Comparison of ENCODE assay signal across 7 cellular contexts in genomic region chr19:9324584-9324962, GRCh38.
DNase-seq lines count a peak whose midpoint lies in the region; ATAC-seq and FAIRE-seq lines count a peak whose summit lies in the region.

No MANE protein-coding gene starts in this region.

- H3K4me1 ChIP-seq in iPS-20b (ENCODE audit: insufficient read depth, low read length) (no peaks in the 10 kb centered on the region), stomach smooth muscle (ENCODE audit: control insufficient read depth, insufficient read depth, low read length) (peaks cover 16% of the 10 kb centered on the region)

- H3K4me3 ChIP-seq in iPS-20b (ENCODE audit: low read length) (peak overlapping the region; percentile 88), stomach smooth muscle (ENCODE audit: low read length in 2 of 2) (peak overlapping the region; percentile 89 to 91)

- H3K27me3 ChIP-seq in iPS-20b (ENCODE audit: insufficient read depth, low read length) (no peaks in the 10 kb centered on the region), stomach smooth muscle (ENCODE audit: control insufficient read depth in 1 of 2, insufficient read depth in 2 of 2, low read length in 2 of 2) (no peaks in the 10 kb centered on the region)

- H3K9me3 ChIP-seq in iPS-20b (ENCODE audit: insufficient read depth, low read depth, low read length) (peaks cover 53% of the 10 kb centered on the region), stomach smooth muscle (ENCODE audit: control insufficient read depth in 2 of 2, low read length in 2 of 2) (peaks cover 5 to 6% of the 10 kb centered on the region in 2 donors)

- DNase-seq in HTR-8/SVneo (ENCODE audit: insufficient read length, low spot score) = no peak
- DNase-seq in activated CD8-positive, alpha-beta memory T cell treated with anti-CD3 and anti-CD28 coated beads, Interleukin-2, amount 50 U/mL, for 48 hours = peak; percentile 58

- FAIRE-seq in HTR-8/SVneo (lab: Jason Lieb, UNC) = peak; percentile 63

- ATAC-seq in HG03196 (IDR thresholded peaks at IDR 0.05; ENCODE audit: unreplicated experiment) (no peak), HG03097 (IDR thresholded peaks at IDR 0.05; ENCODE audit: low FRiP score, unreplicated experiment) (no peak), GM19328 (IDR thresholded peaks at IDR 0.05; ENCODE audit: unreplicated experiment) (no peak)

- H3K9ac ChIP-seq in iPS-20b (ENCODE audit: low read depth, low read length) (peak overlapping the region; percentile 77), stomach smooth muscle (ENCODE audit: low read length in 2 of 2) (peak overlapping the region; percentile 65 to 87)

- no peak overlapping the region for H3K27ac ChIP-seq in iPS-20b (ENCODE audit: low read length)
- H3K27ac ChIP-seq in stomach smooth muscle (ENCODE audit: low read length) = peak overlapping the region; percentile 85

- peaks cover 22% of the 10 kb centered on the region; the same call in 1 of the 2 replicates for H3K36me3 ChIP-seq in iPS-20b (ENCODE audit: insufficient read depth, low read depth, low read length)
- peaks cover 2 to 9% of the 10 kb centered on the region in 2 donors for H3K36me3 ChIP-seq in stomach smooth muscle (ENCODE audit: control insufficient read depth in 2 of 2, insufficient read depth in 2 of 2, low read length in 2 of 2)
